1 cellular context compared by ENCODE assay signal in genomic region chr9:91060520-91061343, GRCh38.
TF ChIP-seq lines count a peak whose summit lies in the region.

No MANE protein-coding gene starts in this region.

TF ChIP-seq in HepG2, 621 proteins besides CTCF, POLR2A, EP300 and RAD21 (continued from another document and continues in another):
- TF ChIP-seq FOXO4 (CRISPR knock-in tag; conservative IDR thresholded peaks at IDR 0.05) (no peak), ZNF446 (CRISPR knock-in tag; IDR thresholded peaks at IDR 0.05) (no peak), POLR2G (IDR thresholded peaks at IDR 0.05; ENCODE audit: low read depth, low read length) (no peak), JDP2 (CRISPR knock-in tag; IDR thresholded peaks at IDR 0.05; ENCODE audit: borderline replicate concordance) (no peak), ZBTB26 (CRISPR knock-in tag; IDR thresholded peaks at IDR 0.05; ENCODE audit: borderline replicate concordance) (no peak), ZNF775 (CRISPR knock-in tag; IDR thresholded peaks at IDR 0.05; ENCODE audit: borderline replicate concordance) (no peak), ZNF616 (CRISPR knock-in tag; IDR thresholded peaks at IDR 0.05; ENCODE audit: low read depth) (no peak), ZBTB38 (CRISPR knock-in tag; IDR thresholded peaks at IDR 0.05) (no peak), ZBTB49 (CRISPR knock-in tag; IDR thresholded peaks at IDR 0.05; ENCODE audit: borderline replicate concordance) (no peak), IKZF4 (CRISPR knock-in tag; IDR thresholded peaks at IDR 0.05; ENCODE audit: borderline replicate concordance, low read depth, not compliant biosample characterization) (no peak), KDM5B (CRISPR knock-in tag; IDR thresholded peaks at IDR 0.05; ENCODE audit: borderline replicate concordance) (no peak), KDM5A (IDR thresholded peaks at IDR 0.05; ENCODE audit: borderline replicate concordance, low read length) (no peak; the same call in 1 of the 2 replicates), ZNF343 (CRISPR knock-in tag; IDR thresholded peaks at IDR 0.05) (no peak), TRAFD1 (CRISPR knock-in tag; IDR thresholded peaks at IDR 0.05; ENCODE audit: borderline replicate concordance) (no peak), TFAP4 (IDR thresholded peaks at IDR 0.05; ENCODE audit: borderline replicate concordance, low read depth) (peak; percentile 35; the same call in 1 of the 2 replicates), NFE2L1 (CRISPR knock-in tag; IDR thresholded peaks at IDR 0.05; ENCODE audit: borderline replicate concordance) (no peak), HOXA3 (CRISPR knock-in tag; IDR thresholded peaks at IDR 0.05) (no peak), JUNB (CRISPR knock-in tag; IDR thresholded peaks at IDR 0.05; ENCODE audit: borderline replicate concordance) (no peak), RBAK (CRISPR knock-in tag; IDR thresholded peaks at IDR 0.05) (no peak), SRSF9 (IDR thresholded peaks at IDR 0.05; ENCODE audit: borderline replicate concordance, insufficient read depth, low read depth, low read length, poor library complexity, severe bottlenecking) (no peak), ZFAT (CRISPR knock-in tag; conservative IDR thresholded peaks at IDR 0.05) (no peak), ZBTB8A (CRISPR knock-in tag; IDR thresholded peaks at IDR 0.05; ENCODE audit: borderline replicate concordance, low read depth) (no peak), ZNF280D (CRISPR knock-in tag; IDR thresholded peaks at IDR 0.05) (no peak), LCORL (IDR thresholded peaks at IDR 0.05) (no peak), LCORL (CRISPR knock-in tag; IDR thresholded peaks at IDR 0.05) (peak; percentile 45; the same call in 1 of the 2 replicates), ETV6 (CRISPR knock-in tag; conservative IDR thresholded peaks at IDR 0.05) (no peak), E2F5 (CRISPR knock-in tag; conservative IDR thresholded peaks at IDR 0.05) (no peak), ZBTB46 (CRISPR knock-in tag; IDR thresholded peaks at IDR 0.05; ENCODE audit: borderline replicate concordance) (no peak), EZH2 (conservative IDR thresholded peaks at IDR 0.05; ENCODE audit: low read depth, low read length) (no peak), HINFP (CRISPR knock-in tag; IDR thresholded peaks at IDR 0.05; ENCODE audit: low read depth) (no peak), PRDM15 (CRISPR knock-in tag; IDR thresholded peaks at IDR 0.05) (no peak), KAT8 (CRISPR knock-in tag; IDR thresholded peaks at IDR 0.05) (no peak), ZNF816 (CRISPR knock-in tag; IDR thresholded peaks at IDR 0.05; ENCODE audit: borderline replicate concordance) (no peak; the same call in 1 of the 2 replicates), ERF (CRISPR knock-in tag; IDR thresholded peaks at IDR 0.05) (peak; percentile 47; the same call in 1 of the 2 replicates), ZBTB33 (CRISPR knock-in tag; IDR thresholded peaks at IDR 0.05) (no peak), ZFP1 (CRISPR knock-in tag; IDR thresholded peaks at IDR 0.05) (no peak), FOXA1 (IDR thresholded peaks at IDR 0.05) (peak; percentile 57; the same call in 1 of the 2 replicates), FOXA1 (CRISPR knock-in tag; IDR thresholded peaks at IDR 0.05) (peak; percentile 77), BCL6 (CRISPR knock-in tag; IDR thresholded peaks at IDR 0.05) (peak; percentile 83)
